In the genomic region with DNA sequence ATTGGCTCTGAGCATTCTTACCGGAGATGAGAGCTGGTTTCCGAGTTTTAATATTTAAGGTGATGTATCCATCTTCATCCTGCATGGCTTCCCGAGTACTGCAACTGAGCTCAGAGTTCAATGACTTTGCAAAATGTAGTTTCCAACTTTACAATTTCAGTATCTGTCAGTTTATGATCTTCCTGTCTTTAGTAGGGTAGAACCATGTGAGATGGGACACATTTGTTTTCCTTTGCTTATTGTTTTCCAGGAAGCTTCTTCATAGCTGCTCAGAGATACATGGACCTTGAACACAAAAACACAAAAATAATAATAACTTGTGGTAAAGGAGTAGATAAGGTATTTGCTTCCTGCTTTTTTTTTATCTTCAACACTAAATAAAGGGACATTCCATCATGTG, we compare ENCODE assay signal across 35 cellular contexts. TPM values are rescaled to one million over a fixed set of nuclear protein-coding genes. Genes with fewer than 3 reads are reported as not detected.
"Had no signal": no experiment of that assay in that cellular context is flagged by ENCODE, and none has a peak within 500 bp of the region (broad histone marks: within the 10 kb centered on the region; RNA-seq: fewer than 3 reads in every experiment).

TSS of gene CLEC1B (minus strand) at position 106 of the 400 bp plus-strand sequence. CDS start at position 85, 21 bp downstream.

- H3K4me1 ChIP-seq: Peyer's patch, SJSA1 had no signal

- H3K4me2 ChIP-seq: KMS-11, SK-N-SH had no signal

- H3K27me3 ChIP-seq: Peyer's patch had no signal

- DNase-seq: activated B cell treated with CpG ODN at 0.5 μM for 24 hours; activated CD4-positive, alpha-beta memory T cell treated with anti-CD3 and anti-CD28 coated beads, Interleukin-2, amount 10 ng/mL, durations not matched to agents 7 days and 5 days; activated CD4-positive, alpha-beta T cell treated with anti-CD3 and anti-CD28 coated beads for 48 hours; activated CD4-positive, CD25-positive, alpha-beta regulatory T cell treated with anti-CD3 and anti-CD28 coated beads, Interleukin-2, amount 50 U/mL, for 72 hours; activated CD8-positive, alpha-beta memory T cell treated with anti-CD3 and anti-CD28 coated beads for 24 hours; activated CD8-positive, alpha-beta memory T cell treated with anti-CD3 and anti-CD28 coated beads, Interleukin-2, amount 10 ng/mL, durations not matched to agents 7 days and 5 days; activated CD8-positive, alpha-beta memory T cell treated with anti-CD3 and anti-CD28 coated beads, Interleukin-2, amount 50 U/mL, for 48 hours; activated gamma-delta T cell; activated naive CD4-positive, alpha-beta T cell treated with Interleukin-2 at 50 U/mL for 16 hours; activated naive CD8-positive, alpha-beta T cell treated with anti-CD3 and anti-CD28 coated beads, Interleukin-2, amount 10 ng/mL, durations not matched to agents 7 days and 5 days; caudate nucleus; cerebellar nuclear complex; NCI-H1092 treated with DMSO at 0.1 percent for 48 hours; NCI-H1417; NCI-H146; NCI-H187 treated with DMSO at 0.1 percent for 48 hours; NCI-H2081; NCI-H226; NCI-H446 treated with DMSO at 0.1 percent for 48 hours; NCI-H524; NCI-H69; PC-3; Peyer's patch; RPMI8226; SHP77 treated with DMSO at 0.1 percent for 48 hours; SK-N-SH had no signal

- FAIRE-seq: astrocyte, bronchial epithelial cell, TTC549 had no signal

- ATAC-seq: activated CD8-positive, alpha-beta memory T cell treated with anti-CD3 and anti-CD28 coated beads, Interleukin-2, amount 10 ng/mL, durations not matched to agents 7 days and 5 days; PC-3 had no signal

- H3K27ac ChIP-seq: KMS-11, Peyer's patch, SJSA1, VCaP had no signal

- H3K36me3 ChIP-seq: Peyer's patch, SJSA1 had no signal

- H3K9me3 ChIP-seq: Peyer's patch, SJSA1, SK-N-SH had no signal

- H3K4me3 ChIP-seq: Peyer's patch, SJSA1 had no signal

- H3K9ac ChIP-seq: KMS-11, SK-N-SH had no signal

RNA-seq across cellular contexts. Expression of gene CLEC1B, which starts in this region (rescaled TPM):
- total RNA-seq: activated B cell treated with CpG ODN at 0.5 μM for 24 hours; activated CD4-positive, alpha-beta memory T cell treated with anti-CD3 and anti-CD28 coated beads, Interleukin-2, amount 10 ng/mL, durations not matched to agents 7 days and 5 days; activated CD8-positive, alpha-beta memory T cell treated with anti-CD3 and anti-CD28 coated beads, Interleukin-2, amount 10 ng/mL, durations not matched to agents 7 days and 5 days; activated naive CD8-positive, alpha-beta T cell treated with anti-CD3 and anti-CD28 coated beads, Interleukin-2, amount 10 ng/mL, durations not matched to agents 7 days and 5 days; activated T-helper 2 cell treated with anti-CD3 and anti-CD28 coated beads, Interferon-gamma antibody, Interleukin-2, Interleukin-4, amounts not matched to agents 10 μg/mL and 5 μg/mL and 100 μg/mL, durations not matched to agents 14 hours and 24 hours and 36 hours; astrocyte; bronchial epithelial cell; LHCN-M2; M059J; PC-3; Peyer's patch; SJSA1 had no signal
- polyA plus RNA-seq: SK-N-SH had no signal
